ENCODE assay signal across 3 cellular contexts in the genomic region with DNA sequence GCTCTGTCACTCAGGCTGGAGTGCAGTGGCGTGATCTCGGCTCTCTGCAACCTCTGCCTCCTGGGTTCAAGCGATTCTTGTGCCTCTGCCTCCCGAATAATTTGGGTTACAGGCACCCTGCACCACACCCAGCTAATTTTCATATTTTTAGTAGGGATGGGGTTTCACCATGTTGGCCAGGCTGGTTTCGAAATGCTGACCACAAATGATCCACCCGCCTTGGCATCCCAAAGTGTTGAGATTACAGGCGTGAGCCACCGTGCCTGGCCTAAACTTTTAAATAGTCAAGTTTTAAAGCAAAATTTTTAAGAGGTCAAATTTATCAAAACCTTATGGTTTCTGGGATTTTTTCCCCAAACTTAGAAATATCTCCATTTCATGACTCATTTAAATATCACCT. TPM values are rescaled to one million over a fixed set of nuclear protein-coding genes. Genes with fewer than 3 reads are reported as not detected.
"Had no signal": no experiment of that assay in that cellular context is flagged by ENCODE, and none has a peak within 500 bp of the region (broad histone marks: within the 10 kb centered on the region; RNA-seq: fewer than 3 reads in every experiment).

No MANE protein-coding gene starts in this region.

RNA-seq across cellular contexts. Expression of gene SIGLEC15, which starts 6.7 kb away (rescaled TPM):
- total RNA-seq: gastrocnemius medialis, lung microvascular endothelial cell, natural killer cell had no signal
